8 cellular contexts compared by ENCODE assay signal in genomic region chr2:165953306-165953654, GRCh38. TPM values are rescaled to one million over a fixed set of nuclear protein-coding genes. Genes with fewer than 3 reads are reported as not detected.
DNase-seq lines count a peak whose midpoint lies in the region; ATAC-seq and TF ChIP-seq lines count a peak whose summit lies in the region.

No MANE protein-coding gene starts in this region.

- H3K27me3 ChIP-seq in ascending aorta, result no peaks in the 10 kb centered on the region
- no peaks in the 10 kb centered on the region for H3K27me3 ChIP-seq in upper lobe of right lung

- H3K4me3 ChIP-seq in ascending aorta (peak overlapping the region; percentile 77 to 95), upper lobe of right lung (peak overlapping the region; percentile 76)

- no peak for TF ChIP-seq CTCF in ascending aorta (IDR thresholded peaks at IDR 0.05)
- TF ChIP-seq CTCF in upper lobe of right lung (IDR thresholded peaks at IDR 0.05), result no peak

- ATAC-seq in GM21528 (IDR thresholded peaks at IDR 0.05; ENCODE audit: low FRiP score, unreplicated experiment) (peak; percentile 59), left lobe of liver (peak; percentile 61), upper lobe of right lung (peak; percentile 65)

- peak; percentile 84 for DNase-seq in DMS53 treated with DMSO at 0.1 percent for 48 hours (lab: John Stamatoyannopoulos, UW; ENCODE audit: unreplicated experiment)
- DNase-seq in HuH-7 (ENCODE audit: low spot score), result peak; percentile 55
- DNase-seq in ascending aorta (ENCODE audit: low spot score in 2 of 2), result no peak
- no peak for DNase-seq in left lobe of liver (ENCODE audit: low spot score)
- DNase-seq in upper lobe of right lung, result no peak
- no peak for DNase-seq in NCI-H226
- no peak for DNase-seq in kidney tubule cell (ENCODE audit: low spot score)

- H3K4me1 ChIP-seq in ascending aorta (peaks cover 0 to 16% of the 10 kb centered on the region in 2 donors), upper lobe of right lung (peaks cover 19% of the 10 kb centered on the region)

- peak overlapping the region; percentile 79 to 82 for H3K27ac ChIP-seq in ascending aorta
- peak overlapping the region; percentile 81 for H3K27ac ChIP-seq in upper lobe of right lung

- intact Hi-C loops in ascending aorta (cut with DNase I), result loop anchor here (5.0 kb wide), 1 partner anchor 961 kb away; no protein-coding TSS in a partner anchor
- intact Hi-C loops in upper lobe of right lung (cut with DNase I), result no loop called here

- H3K9me3 ChIP-seq in ascending aorta (no peaks in the 10 kb centered on the region), upper lobe of right lung (no peaks in the 10 kb centered on the region)

- H3K36me3 ChIP-seq in ascending aorta, result peaks cover 3 to 6% of the 10 kb centered on the region in 2 donors
- peaks cover 11% of the 10 kb centered on the region for H3K36me3 ChIP-seq in upper lobe of right lung

RNA-seq across cellular contexts. Expression of gene TTC21B, which starts 0.3 kb away (rescaled TPM):
- 5.5 TPM for total RNA-seq in ascending aorta
- total RNA-seq in left lobe of liver, result 6.2 TPM
- 21.7 TPM for total RNA-seq in upper lobe of right lung

Comparison
In these comparisons a context has a peak if more than half of its experiments do, and no peak if none do; other contexts are left out.
1. DNase-seq: peak in DMS53 treated with DMSO at 0.1 percent for 48 hours (single experiment) and HuH-7 (single experiment); none in ascending aorta (0 of 2), left lobe of liver (single experiment), upper lobe of right lung (single experiment), NCI-H226 (single experiment) and kidney tubule cell (single experiment).
2. Peak in every context shown above with its lines, with median percentiles within 50 percentile points of each other: ATAC-seq.